ENCODE assay signal across 8 cellular contexts in genomic region chr14:95156153-95156764, GRCh38. TPM values are rescaled to one million over a fixed set of nuclear protein-coding genes. Genes with fewer than 3 reads are reported as not detected.
DNase-seq lines count a peak whose midpoint lies in the region; ATAC-seq, FAIRE-seq and TF ChIP-seq lines count a peak whose summit lies in the region.

No MANE protein-coding gene starts in this region.

- ATAC-seq in A549, result no peak

- peaks cover 19% of the 10 kb centered on the region; the same call in 2 of the 3 replicates for H3K4me1 ChIP-seq in A549
- H3K4me1 ChIP-seq in osteoblast (ENCODE audit: insufficient read depth, low read length), result peaks cover 19% of the 10 kb centered on the region

- H3K27ac ChIP-seq in A549, result peak overlapping the region; percentile 89 to 96
- H3K27ac ChIP-seq in SK-N-MC, result peak overlapping the region; percentile 38; the same call in 1 of the 2 replicates
- H3K27ac ChIP-seq in osteoblast (ENCODE audit: low read depth, low read length), result peak overlapping the region; percentile 7

- TF ChIP-seq POLR2A in A549 (IDR thresholded peaks at IDR 0.05; ENCODE audit: low read length) (no peak), erythroblast (IDR thresholded peaks at IDR 0.05; ENCODE audit: low read length) (no peak)

- CTCF ChIA-PET in A549 (lab: Yijun Ruan, JAX), result no interaction called here

- 11% methylated on average over 12 of the region's 15 CpGs for WGBS in A549 (ENCODE audit: missing lambda C conversion rate)

- H3K79me2 ChIP-seq in osteoblast (ENCODE audit: insufficient read depth, low read length), result peaks cover 60% of the 10 kb centered on the region

- TF ChIP-seq CTCF in A549 (IDR thresholded peaks at IDR 0.05) (no peak), osteoblast (IDR thresholded peaks at IDR 0.05; ENCODE audit: extremely low read depth, low read depth, low read length) (no peak)

- peak overlapping the region; percentile 68 for H3K4me3 ChIP-seq in A549
- H3K4me3 ChIP-seq in SK-N-MC, result peak overlapping the region; percentile 96
- H3K4me3 ChIP-seq in osteoblast (ENCODE audit: insufficient read depth, low read length), result peak overlapping the region; percentile 88

- FAIRE-seq in A549 (lab: Jason Lieb, UNC) (no peak), GM18507 (lab: Jason Lieb, UNC) (peak; percentile 39)

- H3K4me2 ChIP-seq in A549 (peak overlapping the region; percentile 84), osteoblast (ENCODE audit: insufficient read depth, low read length) (peak overlapping the region; percentile 89)

- no peaks in the 10 kb centered on the region for H3K27me3 ChIP-seq in osteoblast (ENCODE audit: insufficient read depth, low read length)

- DNase-seq in A549 (ENCODE audit: low read depth in 1 of 2, low spot score in 1 of 2) (peak in 1 of 2 experiments; percentile 12), GM18507 (ENCODE audit: extremely low spot score, insufficient read length, low read depth) (no peak), SK-N-MC (ENCODE audit: low read depth, low spot score) (no peak), erythroblast (lab: John Stamatoyannopoulos, UW) (peak; percentile 20 to 43), osteoblast (ENCODE audit: insufficient read length, low spot score, missing footprints) (peak; percentile 74), GDM1 (lab: John Stamatoyannopoulos, UW) (no peak), HuH-7.5 (ENCODE audit: low spot score) (no peak)
- DNase-seq in stimulated activated CD4-positive, alpha-beta T cell treated with anti-CD3 and anti-CD28 coated beads, Interleukin-2, amount 100 ng/mL, for 48 hours, result no peak

- H3K9ac ChIP-seq in SK-N-MC (ENCODE audit: insufficient read length), result peak overlapping the region; percentile 91

- no peaks in the 10 kb centered on the region for H3K9me3 ChIP-seq in A549
- no peaks in the 10 kb centered on the region for H3K9me3 ChIP-seq in SK-N-MC (ENCODE audit: low read depth, low read length)
- no peaks in the 10 kb centered on the region for H3K9me3 ChIP-seq in osteoblast (ENCODE audit: low read depth, low read length)

- POLR2A ChIA-PET in A549 (lab: Yijun Ruan, JAX), result no interaction called here

- H4K20me1 ChIP-seq in osteoblast (ENCODE audit: insufficient read depth, low read length), result peaks cover 37% of the 10 kb centered on the region

- TF ChIP-seq EP300 in A549 (IDR thresholded peaks at IDR 0.05), result no peak

- peak overlapping the region; percentile 60 for H2AFZ ChIP-seq in osteoblast (ENCODE audit: low read length)

- TF ChIP-seq RAD21 in A549 (conservative IDR thresholded peaks at IDR 0.05 in 1 of 2, IDR thresholded peaks at IDR 0.05 in 1 of 2), result no peak

- H3K36me3 ChIP-seq in SK-N-MC (ENCODE audit: insufficient read depth, low read length) (0 out of 2 replicates have a peak, but pooled peaks cover 10% of the 10 kb centered on the region), osteoblast (ENCODE audit: insufficient read depth, low read length) (no peaks in the 10 kb centered on the region)

TF ChIP-seq in A549, 52 proteins besides CTCF, POLR2A, EP300 and RAD21:
- no peak for TF ChIP-seq HEYL (CRISPR knock-in tag; IDR thresholded peaks at IDR 0.05)
- TF ChIP-seq RARB (CRISPR knock-in tag; IDR thresholded peaks at IDR 0.05), result no peak
- TF ChIP-seq KDM1A (IDR thresholded peaks at IDR 0.05; ENCODE audit: low read depth), result no peak
- no peak for TF ChIP-seq SMC3 (IDR thresholded peaks at IDR 0.05)
- no peak for TF ChIP-seq HOXB5 (CRISPR knock-in tag; IDR thresholded peaks at IDR 0.05)
- no peak for TF ChIP-seq KDM5A (IDR thresholded peaks at IDR 0.05)
- TF ChIP-seq SREBF2 (IDR thresholded peaks at IDR 0.05), result no peak
- TF ChIP-seq, protein P1, sequence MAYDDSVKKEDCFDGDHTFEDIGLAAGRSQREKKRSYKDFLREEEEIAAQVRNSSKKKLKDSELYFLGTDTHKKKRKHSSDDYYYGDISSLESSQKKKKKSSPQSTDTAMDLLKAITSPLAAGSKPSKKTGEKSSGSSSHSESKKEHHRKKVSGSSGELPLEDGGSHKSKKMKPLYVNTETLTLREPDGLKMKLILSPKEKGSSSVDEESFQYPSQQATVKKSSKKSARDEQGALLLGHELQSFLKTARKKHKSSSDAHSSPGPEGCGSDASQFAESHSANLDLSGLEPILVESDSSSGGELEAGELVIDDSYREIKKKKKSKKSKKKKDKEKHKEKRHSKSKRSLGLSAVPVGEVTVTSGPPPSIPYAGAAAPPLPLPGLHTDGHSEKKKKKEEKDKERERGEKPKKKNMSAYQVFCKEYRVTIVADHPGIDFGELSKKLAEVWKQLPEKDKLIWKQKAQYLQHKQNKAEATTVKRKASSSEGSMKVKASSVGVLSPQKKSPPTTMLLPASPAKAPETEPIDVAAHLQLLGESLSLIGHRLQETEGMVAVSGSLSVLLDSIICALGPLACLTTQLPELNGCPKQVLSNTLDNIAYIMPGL (CRISPR knock-in tag; IDR thresholded peaks at IDR 0.05; ENCODE audit: borderline replicate concordance), result no peak
- TF ChIP-seq ZFP36 (IDR thresholded peaks at IDR 0.05; ENCODE audit: borderline replicate concordance, partially characterized antibody), result no peak
- TF ChIP-seq CEBPB (IDR thresholded peaks at IDR 0.05), result no peak

RNA-seq across cellular contexts. Expression of gene DICER1, which starts 1.1 kb away (rescaled TPM):
- polyA plus RNA-seq in A549 (2011; rRNA removed) (46.3 and 51.2 TPM in 2 replicates), A549 (2017; fragmentation: RNase III; extraction: RNeasy Plus Mini Kit Qiagen cat#74134 plus additional on column Dnase treatment) (14.1 to 15.6 TPM (median 14.1 TPM) in 3 replicates)
- polyA plus RNA-seq in A549 (2012; cell fraction: cytosol; rRNA removed), result 6.1 and 8.0 TPM in 2 replicates
- 6.9 and 10.5 TPM in 2 replicates for polyA plus RNA-seq in A549 (2012; cell fraction: nucleus; rRNA removed)
- polyA minus RNA-seq in A549 (2011; rRNA and poly(A)+ RNA removed), result 82.8 and 93.1 TPM in 2 replicates
- total RNA-seq in osteoblast, result 53.6 and 55.7 TPM in 2 replicates

Comparison
In these comparisons a context has a peak if more than half of its experiments do, and no peak if none do; other contexts are left out.
1. DNase-seq: peak in erythroblast (2 of 2) and osteoblast (single experiment); none in GM18507 (single experiment), SK-N-MC (single experiment), stimulated activated CD4-positive, alpha-beta T cell treated with anti-CD3 and anti-CD28 coated beads, Interleukin-2, amount 100 ng/mL, for 48 hours (0 of 2), GDM1 (single experiment) and HuH-7.5 (single experiment).
2. H3K27ac ChIP-seq: peak in every context shown above with its lines; median percentile 92 in A549; 38 in SK-N-MC; 7 in osteoblast.
3. Peak in every context shown above with its lines, with median percentiles within 50 percentile points of each other: H3K4me3 ChIP-seq.